ENCODE assay signal across 19 cellular contexts in the genomic region with DNA sequence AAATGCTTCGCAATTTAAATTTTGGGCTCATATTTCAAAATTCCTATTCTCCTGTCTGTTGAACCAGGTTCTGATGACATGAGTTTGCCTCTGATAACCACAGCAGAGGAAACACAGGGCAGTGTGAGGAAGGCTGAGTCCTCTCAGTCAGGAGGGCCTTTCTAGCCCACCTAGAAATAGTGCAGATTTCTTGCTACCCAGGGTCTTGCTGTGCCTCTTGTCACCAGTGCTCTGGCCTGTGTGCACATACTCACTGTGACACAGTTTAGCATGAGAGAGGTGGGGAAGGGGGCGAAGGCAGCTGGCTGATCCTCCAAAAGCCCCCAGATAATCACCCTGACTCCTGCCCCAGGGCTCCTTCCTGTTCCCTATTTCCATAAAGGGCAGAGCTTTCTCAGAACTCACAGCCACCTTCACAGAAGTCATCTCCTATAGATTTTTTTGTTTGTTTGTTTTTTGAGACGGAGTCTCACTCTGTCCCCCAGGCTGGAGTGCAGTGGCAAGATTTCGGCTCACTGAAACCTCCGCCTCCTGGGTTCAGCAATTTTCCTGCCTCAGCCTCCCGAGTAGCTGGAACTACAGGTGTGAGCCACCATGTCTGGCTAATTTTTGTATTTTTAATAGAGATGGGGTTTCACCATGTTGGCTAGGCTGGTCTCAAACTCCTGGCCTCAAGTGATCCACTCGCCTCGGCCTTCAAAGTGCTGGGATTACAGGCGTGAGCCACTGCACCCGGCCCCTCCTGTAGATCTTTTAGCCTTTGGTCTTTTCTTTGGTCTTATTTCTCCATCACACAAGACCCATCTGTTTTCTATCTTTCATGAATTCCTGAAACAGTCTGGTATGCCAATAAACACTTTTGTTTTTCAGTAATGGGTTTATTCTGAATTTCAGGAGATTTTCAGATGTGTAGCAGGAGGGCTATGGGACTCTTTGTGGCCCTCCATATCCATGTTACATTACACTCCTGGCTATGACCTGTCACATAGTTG. TPM values are rescaled to one million over a fixed set of nuclear protein-coding genes. Genes with fewer than 3 reads are reported as not detected.
DNase-seq lines count a peak whose midpoint lies in the region; ATAC-seq and TF ChIP-seq lines count a peak whose summit lies in the region.
"Had no signal": no experiment of that assay in that cellular context is flagged by ENCODE, and none has a peak within 500 bp of the region (broad histone marks: within the 10 kb centered on the region; RNA-seq: fewer than 3 reads in every experiment).

No MANE protein-coding gene starts in this region.

- no peak overlapping the region for H3K18ac ChIP-seq in H9 (ENCODE audit: insufficient read length, low read depth, low read length)

- H4K20me1 ChIP-seq in H9 (ENCODE audit: control insufficient read depth, insufficient read depth, insufficient read length) (no peaks in the 10 kb centered on the region), hepatocyte (ENCODE audit: insufficient read depth, poor library complexity, severe bottlenecking) (no peaks in the 10 kb centered on the region)

- H4K91ac ChIP-seq in H9 (ENCODE audit: insufficient read length, low read depth, low read length): no peak overlapping the region

- H3K27me3 Mint-ChIP-seq in H9 (ENCODE audit: low read depth): no peaks in the 10 kb centered on the region
- no peaks in the 10 kb centered on the region for H3K27me3 Mint-ChIP-seq in WTC11 (ENCODE audit: low read depth)
- H3K27me3 Mint-ChIP-seq: activated naive CD8-positive, alpha-beta T cell treated with anti-CD3 and anti-CD28 coated beads, Interleukin-2, amount 10 ng/mL, durations not matched to agents 7 days and 5 days; T-cell had no signal

- peaks cover 38 to 39% of the 10 kb centered on the region in 2 experiments for H3K4me1 Mint-ChIP-seq in H9
- peaks cover 47% of the 10 kb centered on the region for H3K4me1 Mint-ChIP-seq in WTC11
- H3K4me1 Mint-ChIP-seq: activated naive CD8-positive, alpha-beta T cell treated with anti-CD3 and anti-CD28 coated beads, Interleukin-2, amount 10 ng/mL, durations not matched to agents 7 days and 5 days; T-cell had no signal

- H2AFZ ChIP-seq in H9 (ENCODE audit: low read length): no peak overlapping the region
- no peak overlapping the region for H2AFZ ChIP-seq in hepatocyte

- H2BK5ac ChIP-seq in H9 (ENCODE audit: insufficient read length, low read length): no peak overlapping the region

- no peak overlapping the region for H2BK120ac ChIP-seq in H9 (ENCODE audit: low read depth, low read length, poor library complexity, severe bottlenecking)

- no peak overlapping the region for H2BK20ac ChIP-seq in H9 (ENCODE audit: low read depth, low read length, poor library complexity, severe bottlenecking)

- H3K23me2 ChIP-seq in H9 (ENCODE audit: insufficient read length, low read depth, low read length, poor library complexity, severe bottlenecking): no peaks in the 10 kb centered on the region

- H4K8ac ChIP-seq in H9 (replicated peaks; ENCODE audit: insufficient read length, low read depth, low read length): no peak overlapping the region

- H3K4ac ChIP-seq in H9 (ENCODE audit: low read depth, low read length): no peak overlapping the region

- DNase-seq in H9 (no peak), WTC11 (ENCODE audit: low spot score) (no peak), hepatocyte (ENCODE audit: low spot score) (no peak), GM19240 (ENCODE audit: insufficient read length, low spot score) (no peak), medulla oblongata (ENCODE audit: extremely low spot score) (no peak)
- DNase-seq: activated naive CD8-positive, alpha-beta T cell treated with anti-CD3 and anti-CD28 coated beads, Interleukin-2, amount 10 ng/mL, durations not matched to agents 7 days and 5 days; caudate nucleus; GDM1; glutamatergic neuron; kidney glomerular epithelial cell; MM.1S; NCI-H748 treated with DMSO at 0.1 percent for 48 hours; RPMI8226; stimulated activated CD4-positive, alpha-beta T cell treated with anti-CD3 and anti-CD28 coated beads, Interleukin-1b, Interleukin-23, amount 100 ng/mL, for 48 hours; T-cell had no signal

- ATAC-seq in WTC11: no peak
- no peak for ATAC-seq in GM19324 (IDR thresholded peaks at IDR 0.05; ENCODE audit: low FRiP score, unreplicated experiment)
- ATAC-seq in GM19397 (IDR thresholded peaks at IDR 0.05; ENCODE audit: unreplicated experiment): no peak
- ATAC-seq: T-cell had no signal

- H4K5ac ChIP-seq in H9 (ENCODE audit: insufficient read length, low read depth, low read length): no peak overlapping the region

- H3K9me2 ChIP-seq in hepatocyte (replicated peaks; ENCODE audit: insufficient read depth): no peaks in the 10 kb centered on the region

- H3K9me3 ChIP-seq in H9 (ENCODE audit: control insufficient read depth, low read depth, low read length) (no peaks in the 10 kb centered on the region), hepatocyte (ENCODE audit: low read depth) (no peaks in the 10 kb centered on the region), skeletal muscle satellite cell (replicated peaks; ENCODE audit: low read length) (no peaks in the 10 kb centered on the region)
- H3K9me3 ChIP-seq: thoracic aorta had no signal

- no peak overlapping the region for H3K56ac ChIP-seq in H9 (ENCODE audit: insufficient read length, low read depth, low read length)

- H3K4me3 Mint-ChIP-seq in H9 (no peak overlapping the region), WTC11 (no peak overlapping the region)
- H3K4me3 Mint-ChIP-seq: activated naive CD8-positive, alpha-beta T cell treated with anti-CD3 and anti-CD28 coated beads, Interleukin-2, amount 10 ng/mL, durations not matched to agents 7 days and 5 days; T-cell had no signal

- H3K36me3 Mint-ChIP-seq in H9 (ENCODE audit: insufficient read depth in 1 of 3, low read depth in 3 of 3) (peaks cover 3 to 6% (median 4%) of the 10 kb centered on the region in 3 experiments), WTC11 (peaks cover 4% of the 10 kb centered on the region)

- no peak overlapping the region for H3K4me3 ChIP-seq in hepatocyte
- no peak overlapping the region for H3K4me3 ChIP-seq in skeletal muscle satellite cell (ENCODE audit: low read length)
- H3K4me3 ChIP-seq: thoracic aorta had no signal

- H3K9me3 Mint-ChIP-seq in H9 (peaks cover 3 to 7% of the 10 kb centered on the region in 2 experiments; a peak in 4 of 5 replicates), WTC11 (peaks cover 4% of the 10 kb centered on the region)
- H3K9me3 Mint-ChIP-seq: activated naive CD8-positive, alpha-beta T cell treated with anti-CD3 and anti-CD28 coated beads, Interleukin-2, amount 10 ng/mL, durations not matched to agents 7 days and 5 days; T-cell had no signal

- H3K27ac Mint-ChIP-seq in H9 (peak overlapping the region; percentile 59 to 90 (median 87); a peak in 6 of 7 replicates), WTC11 (peak overlapping the region; percentile 89)
- H3K27ac Mint-ChIP-seq: activated naive CD8-positive, alpha-beta T cell treated with anti-CD3 and anti-CD28 coated beads, Interleukin-2, amount 10 ng/mL, durations not matched to agents 7 days and 5 days; T-cell had no signal

- no CpG with 5 or more reads among the region's 10 CpGs for WGBS in H9 (ENCODE audit: extremely low coverage, insufficient read length, low lambda C conversion rate)
- 74% methylated on average over 10 of the region's 10 CpGs for WGBS in hepatocyte (ENCODE audit: low lambda C conversion rate, missing lambda C conversion rate)

- H3K79me2 ChIP-seq in H9 (ENCODE audit: insufficient read depth, low read length): no peaks in the 10 kb centered on the region
- no peaks in the 10 kb centered on the region for H3K79me2 ChIP-seq in hepatocyte

- H3K14ac ChIP-seq in H9 (ENCODE audit: insufficient read depth, low read length): no peak overlapping the region

- H2AK5ac ChIP-seq in H9 (ENCODE audit: insufficient read length, low read length): no peak overlapping the region

- H3K4me1 ChIP-seq in H9 (ENCODE audit: insufficient read depth, low read length) (peaks cover 11% of the 10 kb centered on the region; the same call in 1 of the 2 replicates), hepatocyte (ENCODE audit: insufficient read depth) (peaks cover 38% of the 10 kb centered on the region), skeletal muscle satellite cell (ENCODE audit: control insufficient read depth, insufficient read depth, low read length) (peaks cover 37% of the 10 kb centered on the region)

- H3K36me3 ChIP-seq in hepatocyte (replicated peaks; ENCODE audit: insufficient read depth, low read depth): no peaks in the 10 kb centered on the region
- no peaks in the 10 kb centered on the region for H3K36me3 ChIP-seq in skeletal muscle satellite cell (ENCODE audit: insufficient read depth, low read length)
- H3K36me3 ChIP-seq: thoracic aorta had no signal

- H3K9ac ChIP-seq in H9 (ENCODE audit: extremely low read depth, insufficient read length, low read length) (peak overlapping the region; percentile 45), skeletal muscle satellite cell (ENCODE audit: low read depth, low read length) (peak overlapping the region; percentile 78)

- CTCF ChIA-PET in WTC11 (lab: Charles Lee): interaction anchor here (0.6 to 1.3 kb wide), 4 partner anchors 12 to 312 kb away, joined by 3 to 6 read pairs (median 4); no protein-coding TSS in a partner anchor

- TF ChIP-seq CTCF in H9 (conservative IDR thresholded peaks at IDR 0.05) (no peak), WTC11 (IDR thresholded peaks at IDR 0.05) (no peak), hepatocyte (IDR thresholded peaks at IDR 0.05; ENCODE audit: poor library complexity) (no peak)

- H3K4me2 ChIP-seq in H9 (ENCODE audit: insufficient read depth, insufficient read length, low read length): no peak overlapping the region
- no peak overlapping the region for H3K4me2 ChIP-seq in hepatocyte
- H3K4me2 ChIP-seq in skeletal muscle satellite cell (ENCODE audit: low read length): no peak overlapping the region

- H3T11ph ChIP-seq in H9 (ENCODE audit: low read length): no peak overlapping the region

- no peaks in the 10 kb centered on the region for H3K79me1 ChIP-seq in H9 (ENCODE audit: insufficient read depth, low read depth, low read length, poor library complexity, severe bottlenecking)

- H2BK12ac ChIP-seq in H9 (ENCODE audit: insufficient read length, low read depth, low read length): no peak overlapping the region

- H3K27me3 ChIP-seq in H9 (ENCODE audit: insufficient read depth, low read length): no peaks in the 10 kb centered on the region
- H3K27me3 ChIP-seq in hepatocyte: no peaks in the 10 kb centered on the region
- no peaks in the 10 kb centered on the region for H3K27me3 ChIP-seq in skeletal muscle satellite cell (ENCODE audit: control insufficient read depth, insufficient read depth, low read length)

- POLR2A ChIA-PET in WTC11 (lab: Charles Lee): no interaction called here

- H3K27ac ChIP-seq in H9 (ENCODE audit: insufficient read length, low read depth, low read length): no peak overlapping the region
- H3K27ac ChIP-seq in hepatocyte: peak overlapping the region; percentile 60
- H3K27ac ChIP-seq: thoracic aorta had no signal

- no peak overlapping the region for H2BK15ac ChIP-seq in H9 (ENCODE audit: low read depth, low read length)

- H3K23ac ChIP-seq in H9 (ENCODE audit: insufficient read length, low read depth, low read length): no peak overlapping the region

RNA-seq across cellular contexts. Expression of gene ERRFI1, which starts 23.5 kb away (rescaled TPM):
- total RNA-seq in H9 (2021) (19.2 and 20.8 TPM in 2 replicates), WTC11 (2021) (34.5 to 44.6 TPM (median 35.8 TPM) in 3 replicates), hepatocyte (154 and 163 TPM in 2 replicates)
- polyA plus RNA-seq in hepatocyte: 123 and 139 TPM in 2 replicates
- 38.3 and 86.7 TPM in 2 replicates for total RNA-seq in skeletal muscle satellite cell (2012; rRNA removed)

RNA-seq across cellular contexts. Expression of gene PARK7, which starts 41.1 kb away (rescaled TPM):
- total RNA-seq in H9 (2021) (370 and 379 TPM in 2 replicates), WTC11 (2021) (337 to 343 TPM (median 340 TPM) in 3 replicates), hepatocyte (166 and 182 TPM in 2 replicates)
- polyA plus RNA-seq in hepatocyte: 395 and 409 TPM in 2 replicates
- 202 and 212 TPM in 2 replicates for total RNA-seq in skeletal muscle satellite cell (2012; rRNA removed)
